18 cellular contexts compared by ENCODE assay signal in the genomic region with DNA sequence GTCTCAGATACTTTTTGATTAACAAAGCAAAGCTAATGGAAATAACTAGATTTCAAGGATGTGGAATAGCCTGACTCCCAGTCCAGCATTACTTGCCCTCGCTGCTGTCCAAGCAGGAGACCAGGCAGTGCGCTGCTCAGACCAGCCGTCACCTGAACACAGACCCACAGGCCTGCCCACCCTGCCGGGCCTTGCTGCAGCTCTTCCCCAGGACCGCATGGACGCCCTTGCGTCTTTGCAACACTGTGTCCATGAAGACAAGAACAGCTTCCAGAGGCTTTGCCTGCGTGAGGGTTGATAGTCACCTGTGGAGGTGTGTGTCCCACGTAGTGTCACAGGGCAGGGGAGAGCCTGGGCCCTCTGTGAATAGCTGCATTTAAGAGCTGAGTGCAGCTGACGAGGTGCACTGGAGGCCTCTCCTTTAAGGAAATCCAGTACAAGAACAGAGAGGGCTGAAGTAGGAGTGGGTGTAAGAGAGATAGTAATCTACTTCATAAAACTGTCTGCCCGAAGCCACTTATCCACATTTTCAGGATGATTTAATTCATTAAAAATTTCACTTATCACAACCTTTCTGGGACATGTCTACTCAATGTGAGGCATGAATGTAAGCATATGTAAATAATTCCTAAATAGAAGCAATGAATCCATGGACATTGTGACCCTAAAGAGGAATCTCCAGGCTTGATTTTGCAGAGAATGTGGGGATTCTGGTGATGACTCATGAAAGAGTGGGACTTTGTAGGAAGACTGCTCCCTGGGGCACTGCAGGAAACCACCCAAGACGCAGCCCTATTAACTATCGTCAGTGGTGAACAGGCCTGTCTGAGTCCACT.
DNase-seq lines count a peak whose midpoint lies in the region; ATAC-seq, FAIRE-seq and TF ChIP-seq lines count a peak whose summit lies in the region.
"Had no signal": no experiment of that assay in that cellular context is flagged by ENCODE, and none has a peak within 500 bp of the region (broad histone marks: within the 10 kb centered on the region; RNA-seq: fewer than 3 reads in every experiment).

No MANE protein-coding gene starts in this region.

- H3K79me1 ChIP-seq in IMR-90 (ENCODE audit: low read depth in 1 of 2, low read length in 2 of 2), result no peaks in the 10 kb centered on the region

- BruUV-seq in IMR-90 (replicated peaks; lab: Mats Ljungman, UMichigan), result no TSS peak

- TF ChIP-seq POLR2A in IMR-90 (IDR thresholded peaks at IDR 0.05; ENCODE audit: low read depth, low read length), result no peak
- TF ChIP-seq POLR2A in GM12891 (IDR thresholded peaks at IDR 0.05; ENCODE audit: low read depth, low read length), result no peak

- dilution Hi-C loops in IMR-90 (cut with HindIII; ENCODE audit: low sequenced_read_pairs, unreplicated experiment), result no loop called here

- no peak overlapping the region for H2BK15ac ChIP-seq in IMR-90 (ENCODE audit: low read depth, low read length)

- H3K9ac ChIP-seq in IMR-90 (ENCODE audit: low read depth, low read length) (no peak overlapping the region), parathyroid adenoma (no peak overlapping the region)
- H3K9ac ChIP-seq: BLaER1 had no signal

- H3K79me2 ChIP-seq in parathyroid adenoma, result no peaks in the 10 kb centered on the region

- H2BK5ac ChIP-seq in IMR-90 (ENCODE audit: low read depth, low read length, poor library complexity, severe bottlenecking), result no peak overlapping the region

- no peaks in the 10 kb centered on the region for H3K9me1 ChIP-seq in IMR-90 (ENCODE audit: insufficient read depth, low read length)

- no peak overlapping the region for H3K56ac ChIP-seq in IMR-90 (ENCODE audit: extremely low read depth, insufficient read depth, low read length)

- H3K27ac ChIP-seq in IMR-90 (ENCODE audit: insufficient read depth, low read length), result no peak overlapping the region
- H3K27ac ChIP-seq in parathyroid adenoma, result peak overlapping the region; percentile 86
- H3K27ac ChIP-seq: BLaER1, HL-60 had no signal

- H2AK9ac ChIP-seq in IMR-90 (replicated peaks; ENCODE audit: low read depth, low read length, poor library complexity), result no peak overlapping the region

- peak; percentile 99 for FAIRE-seq in endometrium (lab: Jason Lieb, UNC)
- FAIRE-seq in GM12891 (lab: Jason Lieb, UNC), result no peak

- H2BK20ac ChIP-seq in IMR-90 (ENCODE audit: low read depth, low read length), result no peak overlapping the region

- TF ChIP-seq RAD21 in IMR-90 (IDR thresholded peaks at IDR 0.05; ENCODE audit: low read length), result no peak

- DNase-seq in COLO829 (ENCODE audit: low spot score) (peak; percentile 83), IMR-90 (peak; percentile 7), GM19238 (ENCODE audit: insufficient read length, low spot score) (no peak), NAMALWA (ENCODE audit: low spot score) (no peak), GM12891 (ENCODE audit: insufficient read length, low spot score) (no peak), COR-L47 (lab: John Stamatoyannopoulos, UW) (no peak)
- DNase-seq: activated T-cell treated with anti-CD3 and anti-CD28 coated beads, Interleukin-2, amount 50 U/mL, for 24 hours; esophagus squamous epithelium; MG63; midbrain; NCI-H446; stimulated activated CD4-positive, alpha-beta T cell treated with anti-CD3 and anti-CD28 coated beads, Interleukin-1b, Interleukin-23, amount 100 ng/mL, for 48 hours; T-helper 17 cell had no signal

- TF ChIP-seq CTCF in IMR-90 (conservative IDR thresholded peaks at IDR 0.05; ENCODE audit: low read depth, low read length) (no peak), parathyroid adenoma (IDR thresholded peaks at IDR 0.05) (no peak)

- intact Hi-C loops in IMR-90 (cut with micrococcal nuclease), result no loop called here

- H2AFZ ChIP-seq in IMR-90 (replicated peaks; ENCODE audit: low read length, poor library complexity) (no peak overlapping the region), parathyroid adenoma (peak overlapping the region; percentile 2)

- H4K91ac ChIP-seq in IMR-90 (ENCODE audit: insufficient read depth, low read depth, low read length), result no peak overlapping the region

- CTCF ChIA-PET in IMR-90 (lab: Yijun Ruan, JAX), result no interaction called here

- H3K4ac ChIP-seq in IMR-90 (ENCODE audit: low read depth, low read length), result no peak overlapping the region

- H3K4me2 ChIP-seq in IMR-90 (ENCODE audit: low read depth, low read length), result no peak overlapping the region
- no peak overlapping the region for H3K4me2 ChIP-seq in parathyroid adenoma (ENCODE audit: low read length)
- H3K4me2 ChIP-seq: BLaER1 had no signal

- no peak overlapping the region for H3K14ac ChIP-seq in IMR-90 (replicated peaks; ENCODE audit: low read depth, low read length)

- no peak overlapping the region for H4K5ac ChIP-seq in IMR-90 (ENCODE audit: low read depth, low read length)

- H3K36me3 ChIP-seq in IMR-90 (ENCODE audit: control insufficient read depth, insufficient read depth, low read length) (no peaks in the 10 kb centered on the region), parathyroid adenoma (ENCODE audit: control insufficient read depth, insufficient read depth, low read length) (no peaks in the 10 kb centered on the region)
- H3K36me3 ChIP-seq: BLaER1, esophagus squamous epithelium, HAP-1, MG63 had no signal

- POLR2A ChIA-PET in IMR-90 (lab: Charles Lee; ENCODE audit: unreplicated experiment), result no interaction called here

- WGBS in IMR-90 (ENCODE audit: extremely low coverage in 2 of 2, insufficient read length in 1 of 2), 2 experiments, result no CpG with 5 or more reads among the region's 13 CpGs

- no peak overlapping the region for H3K23ac ChIP-seq in IMR-90 (ENCODE audit: low read depth, low read length)

- H3K27me3 ChIP-seq in IMR-90 (ENCODE audit: control insufficient read depth, insufficient read depth, low read length) (peaks cover 19% of the 10 kb centered on the region; the same call in 1 of the 2 replicates), parathyroid adenoma (ENCODE audit: control insufficient read depth, insufficient read depth, low read length) (no peaks in the 10 kb centered on the region)
- H3K27me3 ChIP-seq: BLaER1, esophagus squamous epithelium, MG63 had no signal

- H4K8ac ChIP-seq in IMR-90 (ENCODE audit: low read depth in 2 of 2, low read length in 2 of 2), result no peak overlapping the region

- H3K18ac ChIP-seq in IMR-90 (ENCODE audit: low read depth, low read length), result no peak overlapping the region

- no peak overlapping the region for H2AK5ac ChIP-seq in IMR-90 (ENCODE audit: low read depth, low read length)

- ATAC-seq in IMR-90 (ENCODE audit: low read depth), result no peak
- ATAC-seq: T-helper 17 cell had no signal

- no peak overlapping the region for H3K4me3 ChIP-seq in IMR-90 (ENCODE audit: insufficient read depth, low read depth, low read length)
- H3K4me3 ChIP-seq in parathyroid adenoma (ENCODE audit: low read depth, low read length), result no peak overlapping the region
- H3K4me3 ChIP-seq: BLaER1, esophagus squamous epithelium, HAP-1, MG63 had no signal

- H3K9me3 ChIP-seq in IMR-90 (ENCODE audit: control insufficient read depth, insufficient read depth, low read length) (no peaks in the 10 kb centered on the region), parathyroid adenoma (ENCODE audit: control insufficient read depth, low read length) (no peaks in the 10 kb centered on the region)
- H3K9me3 ChIP-seq: esophagus squamous epithelium, HAP-1, MG63 had no signal

- no peaks in the 10 kb centered on the region for H4K20me1 ChIP-seq in IMR-90 (ENCODE audit: insufficient read depth, low read length)
- H4K20me1 ChIP-seq: BLaER1 had no signal

- in situ Hi-C loops in IMR-90 (cut with MboI; ENCODE audit: low sequenced_read_pairs), result no loop called here

- H3K4me1 ChIP-seq in IMR-90 (ENCODE audit: control insufficient read depth, insufficient read depth, low read length), result no peaks in the 10 kb centered on the region
- H3K4me1 ChIP-seq in parathyroid adenoma, result peaks cover 14% of the 10 kb centered on the region

- no peak overlapping the region for H2BK120ac ChIP-seq in IMR-90 (ENCODE audit: low read depth, low read length)

TF ChIP-seq in IMR-90, 13 proteins besides CTCF, POLR2A, EP300 and RAD21:
- TF ChIP-seq NFE2L2 (IDR thresholded peaks at IDR 0.05; ENCODE audit: low read depth, low read length) (no peak), BHLHE40 (IDR thresholded peaks at IDR 0.05; ENCODE audit: low read depth, low read length) (no peak), CEBPB (IDR thresholded peaks at IDR 0.05; ENCODE audit: low read depth, low read length) (no peak), MXI1 (IDR thresholded peaks at IDR 0.05; ENCODE audit: borderline replicate concordance, low read depth, low read length) (no peak)
- TF ChIP-seq, protein P1, sequence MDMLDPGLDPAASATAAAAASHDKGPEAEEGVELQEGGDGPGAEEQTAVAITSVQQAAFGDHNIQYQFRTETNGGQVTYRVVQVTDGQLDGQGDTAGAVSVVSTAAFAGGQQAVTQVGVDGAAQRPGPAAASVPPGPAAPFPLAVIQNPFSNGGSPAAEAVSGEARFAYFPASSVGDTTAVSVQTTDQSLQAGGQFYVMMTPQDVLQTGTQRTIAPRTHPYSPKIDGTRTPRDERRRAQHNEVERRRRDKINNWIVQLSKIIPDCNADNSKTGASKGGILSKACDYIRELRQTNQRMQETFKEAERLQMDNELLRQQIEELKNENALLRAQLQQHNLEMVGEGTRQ (IDR thresholded peaks at IDR 0.05; ENCODE audit: low read depth, low read length), result no peak
TF ChIP-seq in IMR-90: peak in this region for 0.

TF ChIP-seq in GM12891, 5 proteins besides CTCF, POLR2A, EP300 and RAD21:
- TF ChIP-seq POU2F2 (IDR thresholded peaks at IDR 0.05; ENCODE audit: low read depth, low read length) (no peak), PAX5 (IDR thresholded peaks at IDR 0.05; ENCODE audit: insufficient read depth, low read length, severe bottlenecking) (no peak), POLR2AphosphoS5 (IDR thresholded peaks at IDR 0.05; ENCODE audit: low read depth, low read length) (no peak), TAF1 (IDR thresholded peaks at IDR 0.05; ENCODE audit: low read depth, low read length) (no peak), SPI1 (IDR thresholded peaks at IDR 0.05; ENCODE audit: low read depth, low read length) (no peak)

Comparison
In these comparisons a context has a peak if more than half of its experiments do, and no peak if none do; other contexts are left out.
1. DNase-seq: peak in COLO829 (single experiment) and IMR-90 (single experiment); none in GM19238 (single experiment), NAMALWA (single experiment), GM12891 (single experiment) and COR-L47 (single experiment).